9 cellular contexts compared by ENCODE assay signal in the genomic region with DNA sequence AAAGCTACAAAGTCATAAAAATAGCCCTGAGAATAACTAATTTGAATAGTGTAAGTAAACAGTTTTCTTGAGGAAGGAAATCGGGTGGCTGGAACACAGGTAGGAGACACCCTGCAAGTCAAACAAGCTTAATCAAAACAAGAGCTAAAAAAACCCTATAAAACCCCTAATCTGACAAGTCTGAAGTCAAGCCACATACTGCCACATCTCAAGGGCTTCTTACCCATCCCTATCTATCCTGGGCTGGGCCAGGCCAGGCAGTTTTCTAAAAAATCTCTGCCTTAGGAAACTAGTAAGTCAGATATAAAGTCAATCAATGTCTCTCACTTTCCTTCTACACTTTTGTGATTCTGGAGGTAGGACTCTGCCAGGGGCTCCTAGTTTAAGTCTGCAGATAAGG. TPM values are rescaled to one million over a fixed set of nuclear protein-coding genes. Genes with fewer than 3 reads are reported as not detected.
A peak's percentile ranks its signal among the peaks of the same experiment; 100 is the strongest.
DNase-seq lines count a peak whose midpoint lies in the region; ATAC-seq and TF ChIP-seq lines count a peak whose summit lies in the region.
"Had no signal": no experiment of that assay in that cellular context is flagged by ENCODE, and none has a peak within 500 bp of the region (broad histone marks: within the 10 kb centered on the region; RNA-seq: fewer than 3 reads in every experiment).

No MANE protein-coding gene starts in this region.

- H3K27me3 Mint-ChIP-seq in endodermal cell (ENCODE audit: insufficient read depth), result no peaks in the 10 kb centered on the region
- no peaks in the 10 kb centered on the region for H3K27me3 Mint-ChIP-seq in stimulated activated naive B cell treated with anti-CD40 and anti-IgM and Interleukin-4, amounts not matched to agents 10 μg/mL and 1 μg/mL and 100 μg/mL, for 72 hours

- H3K27ac ChIP-seq in endodermal cell (ENCODE audit: low read depth, low read length), result no peak overlapping the region

- no peak for TF ChIP-seq CTCF in endodermal cell (conservative IDR thresholded peaks at IDR 0.05)

- peak; percentile 64 to 65 for ATAC-seq in activated naive CD4-positive, alpha-beta T cell treated with anti-CD3 and anti-CD28 coated beads, Interleukin-2, amount 50 U/mL, for 72 hours
- ATAC-seq in HG03565 (IDR thresholded peaks at IDR 0.05; ENCODE audit: unreplicated experiment), result peak; percentile 13
- ATAC-seq in stimulated activated naive B cell treated with anti-CD40 and anti-IgM and Interleukin-4, amounts not matched to agents 10 μg/mL and 1 μg/mL and 100 μg/mL, for 72 hours (replicated peaks), result peak; percentile 39 to 68

- H3K4me1 Mint-ChIP-seq in endodermal cell, result peaks cover 59% of the 10 kb centered on the region
- peaks cover 54 to 93% of the 10 kb centered on the region in 2 donors for H3K4me1 Mint-ChIP-seq in stimulated activated naive B cell treated with anti-CD40 and anti-IgM and Interleukin-4, amounts not matched to agents 10 μg/mL and 1 μg/mL and 100 μg/mL, for 72 hours

- H3K4me3 ChIP-seq in endodermal cell (ENCODE audit: low read length), result peak overlapping the region; percentile 71

- peak overlapping the region; percentile 8 for H3K4me3 Mint-ChIP-seq in endodermal cell
- peak overlapping the region in 1 of 2 donors; percentile 32 for H3K4me3 Mint-ChIP-seq in stimulated activated naive B cell treated with anti-CD40 and anti-IgM and Interleukin-4, amounts not matched to agents 10 μg/mL and 1 μg/mL and 100 μg/mL, for 72 hours

- no peaks in the 10 kb centered on the region for H3K9me3 Mint-ChIP-seq in activated naive CD4-positive, alpha-beta T cell treated with anti-CD3 and anti-CD28 coated beads, Interleukin-2, amount 50 U/mL, for 72 hours
- H3K9me3 Mint-ChIP-seq in endodermal cell, result no peaks in the 10 kb centered on the region
- no peaks in the 10 kb centered on the region for H3K9me3 Mint-ChIP-seq in stimulated activated naive B cell treated with anti-CD40 and anti-IgM and Interleukin-4, amounts not matched to agents 10 μg/mL and 1 μg/mL and 100 μg/mL, for 72 hours

- no peak overlapping the region for H3K9ac ChIP-seq in endodermal cell (ENCODE audit: extremely low read depth, low read length, poor library complexity, severe bottlenecking)

- H3K36me3 ChIP-seq in endodermal cell (ENCODE audit: control insufficient read depth, insufficient read depth, low read length), result peaks cover 4% of the 10 kb centered on the region

- peak overlapping the region in 1 of 2 donors; percentile 33 for H3K27ac Mint-ChIP-seq in activated naive CD4-positive, alpha-beta T cell treated with anti-CD3 and anti-CD28 coated beads, Interleukin-2, amount 50 U/mL, for 72 hours
- peak overlapping the region; percentile 53 for H3K27ac Mint-ChIP-seq in endodermal cell
- H3K27ac Mint-ChIP-seq in stimulated activated naive B cell treated with anti-CD40 and anti-IgM and Interleukin-4, amounts not matched to agents 10 μg/mL and 1 μg/mL and 100 μg/mL, for 72 hours, result peak overlapping the region; percentile 83

- no peaks in the 10 kb centered on the region for H3K36me3 Mint-ChIP-seq in activated naive CD4-positive, alpha-beta T cell treated with anti-CD3 and anti-CD28 coated beads, Interleukin-2, amount 50 U/mL, for 72 hours
- no peaks in the 10 kb centered on the region for H3K36me3 Mint-ChIP-seq in endodermal cell (ENCODE audit: low read depth)
- H3K36me3 Mint-ChIP-seq in stimulated activated naive B cell treated with anti-CD40 and anti-IgM and Interleukin-4, amounts not matched to agents 10 μg/mL and 1 μg/mL and 100 μg/mL, for 72 hours, result peaks cover 8 to 17% of the 10 kb centered on the region in 2 donors

- TF ChIP-seq POLR2A in erythroblast (IDR thresholded peaks at IDR 0.05; ENCODE audit: low read length), result no peak

- DNase-seq in activated naive CD4-positive, alpha-beta T cell treated with anti-CD3 and anti-CD28 coated beads, Interleukin-2, amount 50 U/mL, for 72 hours (ENCODE audit: low spot score in 2 of 2), result no peak
- DNase-seq in activated naive CD4-positive, alpha-beta T cell (lab: John Stamatoyannopoulos, UW), result no peak
- DNase-seq in endodermal cell (peak; percentile 64), NCI-H2029 treated with DMSO at 0.1 percent for 48 hours (lab: John Stamatoyannopoulos, UW) (no peak), erythroblast (lab: John Stamatoyannopoulos, UW) (no peak), HPDE6-E6E7 (ENCODE audit: extremely low spot score) (no peak)
- DNase-seq in stimulated activated naive B cell treated with anti-CD40 and anti-IgM and Interleukin-4, amounts not matched to agents 10 μg/mL and 1 μg/mL and 100 μg/mL, for 72 hours, result no peak
- DNase-seq: NCI-H187 treated with DMSO at 0.1 percent for 48 hours had no signal

- H3K4me1 ChIP-seq in endodermal cell (ENCODE audit: control insufficient read depth, insufficient read depth, low read length), result peaks cover 32% of the 10 kb centered on the region

- H3K9me3 ChIP-seq in endodermal cell (ENCODE audit: control insufficient read depth, low read length), result no peaks in the 10 kb centered on the region

- WGBS in endodermal cell (ENCODE audit: insufficient coverage in 1 of 2, insufficient read length in 1 of 2), 2 experiments, result 57% methylated on average over 1 of the region's 1 CpG; no CpG with 5 or more reads in 1 of the 2 experiments

- no peaks in the 10 kb centered on the region for H3K27me3 ChIP-seq in endodermal cell (ENCODE audit: control insufficient read depth, insufficient read depth, low read length, poor library complexity, severe bottlenecking)

RNA-seq across cellular contexts. Expression of a gene that starts 15.3 kb away (rescaled TPM):
- 100 to 1,000 TPM; 164 to 188 TPM for total RNA-seq in activated naive CD4-positive, alpha-beta T cell treated with anti-CD3 and anti-CD28 coated beads, Interleukin-2, amount 50 U/mL, for 72 hours
- 100 to 1,000 TPM; 177 to 179 TPM for total RNA-seq in endodermal cell
- polyA plus RNA-seq in endodermal cell (2013, experiment 1 of 2), result 161 TPM
- polyA plus RNA-seq in endodermal cell (2013, experiment 2 of 2), result 165 TPM

RNA-seq across cellular contexts. Expression of a gene that starts 40.9 kb away (rescaled TPM):
- 10 to 100 TPM; 60.9 to 64.0 TPM for total RNA-seq in activated naive CD4-positive, alpha-beta T cell treated with anti-CD3 and anti-CD28 coated beads, Interleukin-2, amount 50 U/mL, for 72 hours
- 100 to 1,000 TPM in 1 of 2 donors, 10 to 100 TPM in 1; 91.1 to 131 TPM for total RNA-seq in endodermal cell
- polyA plus RNA-seq in endodermal cell (2013, experiment 1 of 2), result 140 TPM
- polyA plus RNA-seq in endodermal cell (2013, experiment 2 of 2), result 125 TPM

RNA-seq across cellular contexts. Expression of a gene that starts 48.7 kb away (rescaled TPM):
- total RNA-seq in activated naive CD4-positive, alpha-beta T cell treated with anti-CD3 and anti-CD28 coated beads, Interleukin-2, amount 50 U/mL, for 72 hours, result 10 to 100 TPM; 65.6 to 88.9 TPM
- total RNA-seq in endodermal cell, result 100 to 1,000 TPM; 334 to 453 TPM
- 125 TPM for polyA plus RNA-seq in endodermal cell (2013, experiment 1 of 2)
- polyA plus RNA-seq in endodermal cell (2013, experiment 2 of 2), result 149 TPM

Comparison
In these comparisons a context has a peak if more than half of its experiments do, and no peak if none do; other contexts are left out.
1. ATAC-seq: peak in every context shown above with its lines; median percentile 64 in activated naive CD4-positive, alpha-beta T cell treated with anti-CD3 and anti-CD28 coated beads, Interleukin-2, amount 50 U/mL, for 72 hours; 54 in stimulated activated naive B cell treated with anti-CD40 and anti-IgM and Interleukin-4, amounts not matched to agents 10 μg/mL and 1 μg/mL and 100 μg/mL, for 72 hours; 13 in HG03565.